Comparison of ENCODE assay signal across 7 cellular contexts in the genomic region with DNA sequence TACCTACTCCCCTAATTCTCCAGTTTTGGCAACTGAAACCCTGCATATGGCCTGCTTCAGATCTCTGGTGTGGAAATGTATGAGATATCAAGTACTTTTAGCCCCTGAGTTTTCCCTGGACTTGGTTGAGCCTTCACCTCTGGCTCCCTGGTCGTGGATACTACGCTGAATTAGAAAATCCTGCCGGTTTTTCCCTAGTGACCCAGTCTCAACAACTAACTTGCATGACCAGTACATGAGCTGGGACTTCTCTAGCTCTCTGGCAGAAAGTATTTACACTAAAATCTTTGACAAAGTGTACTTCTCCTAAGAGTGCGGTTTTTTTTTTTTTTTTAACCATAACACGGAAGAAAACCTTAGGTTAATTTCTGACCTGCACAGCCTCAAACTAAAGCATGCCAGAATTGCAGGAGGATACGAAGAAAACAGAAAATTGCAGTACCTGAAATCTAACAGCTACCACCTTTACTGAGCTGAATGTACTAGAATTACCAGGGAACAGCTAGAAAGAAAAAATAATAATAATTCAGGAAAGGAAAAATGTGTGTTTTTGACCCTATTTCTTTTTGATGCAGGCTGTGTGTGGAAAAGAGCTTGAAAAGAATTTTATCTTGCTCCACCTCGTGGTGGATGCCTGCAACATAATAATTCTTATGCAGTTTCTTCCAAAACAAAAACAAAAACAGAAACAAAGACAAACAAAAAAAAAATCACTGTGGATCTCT.
DNase-seq lines count a peak whose midpoint lies in the region; ATAC-seq and TF ChIP-seq lines count a peak whose summit lies in the region.

No MANE protein-coding gene starts in this region.

- CTCF ChIA-PET in GM10248 (lab: Yijun Ruan, JAX): interaction anchor here (0.9 to 6.5 kb wide), 6 partner anchors 16 to 735 kb away, joined by 3 to 41 read pairs (median 4); no protein-coding TSS in a partner anchor

- ATAC-seq in GM19023 (IDR thresholded peaks at IDR 0.05; ENCODE audit: unreplicated experiment) (no peak), HG03520 (IDR thresholded peaks at IDR 0.05; ENCODE audit: unreplicated experiment) (no peak), HG03521 (IDR thresholded peaks at IDR 0.05; ENCODE audit: unreplicated experiment) (no peak)

- no peak overlapping the region for H3K4me3 ChIP-seq in NB4 (ENCODE audit: low read depth, low read length)

- H3K36me3 Mint-ChIP-seq in chondrocyte (ENCODE audit: low read depth): peaks cover 2% of the 10 kb centered on the region
- no peaks in the 10 kb centered on the region for H3K36me3 Mint-ChIP-seq in nephron progenitor cell (ENCODE audit: low read depth)

- DNase-seq in GM10248 (ENCODE audit: extremely low spot score): no peak
- DNase-seq in NB4 (ENCODE audit: low read depth): peak; percentile 53
- no peak for DNase-seq in chondrocyte (ENCODE audit: low spot score)
- no peak for DNase-seq in nephron progenitor cell

- no peak overlapping the region for H3K4me3 Mint-ChIP-seq in chondrocyte (ENCODE audit: unreplicated experiment)
- no peak overlapping the region for H3K4me3 Mint-ChIP-seq in nephron progenitor cell

- peaks cover 3% of the 10 kb centered on the region for H3K9me3 Mint-ChIP-seq in chondrocyte (ENCODE audit: low read depth)
- no peaks in the 10 kb centered on the region for H3K9me3 Mint-ChIP-seq in nephron progenitor cell

- no peak for TF ChIP-seq POLR2A in NB4 (IDR thresholded peaks at IDR 0.05; ENCODE audit: extremely low read depth, insufficient read length)

- POLR2A ChIA-PET in GM10248 (lab: Yijun Ruan, JAX): no interaction called here

- no peak overlapping the region for H3K27ac Mint-ChIP-seq in chondrocyte (ENCODE audit: unreplicated experiment)
- H3K27ac Mint-ChIP-seq in nephron progenitor cell: no peak overlapping the region

- TF ChIP-seq CTCF in GM10248 (IDR thresholded peaks at IDR 0.05; ENCODE audit: control extremely low read depth, extremely low read depth, low read depth, missing control alignments) (peak; percentile 49), NB4 (IDR thresholded peaks at IDR 0.05; ENCODE audit: low read depth, low read length) (peak; percentile 37), chondrocyte (IDR thresholded peaks at IDR 0.05) (peak; percentile 90), nephron progenitor cell (IDR thresholded peaks at IDR 0.05) (peak; percentile 49)

- H3K27me3 Mint-ChIP-seq in chondrocyte (ENCODE audit: low read depth): no peaks in the 10 kb centered on the region
- H3K27me3 Mint-ChIP-seq in nephron progenitor cell (ENCODE audit: low read depth, poor library complexity): peaks cover 3% of the 10 kb centered on the region

- H3K4me1 Mint-ChIP-seq in chondrocyte (ENCODE audit: low read depth): peaks cover 33% of the 10 kb centered on the region
- H3K4me1 Mint-ChIP-seq in nephron progenitor cell: peaks cover 22% of the 10 kb centered on the region

Comparison
In these comparisons a context has a peak if more than half of its experiments do, and no peak if none do; other contexts are left out.
1. CTCF ChIP-seq: peak in every context shown above with its lines; median percentile 90 in chondrocyte; 49 in GM10248; 49 in nephron progenitor cell; 37 in NB4.